In the genomic region with DNA sequence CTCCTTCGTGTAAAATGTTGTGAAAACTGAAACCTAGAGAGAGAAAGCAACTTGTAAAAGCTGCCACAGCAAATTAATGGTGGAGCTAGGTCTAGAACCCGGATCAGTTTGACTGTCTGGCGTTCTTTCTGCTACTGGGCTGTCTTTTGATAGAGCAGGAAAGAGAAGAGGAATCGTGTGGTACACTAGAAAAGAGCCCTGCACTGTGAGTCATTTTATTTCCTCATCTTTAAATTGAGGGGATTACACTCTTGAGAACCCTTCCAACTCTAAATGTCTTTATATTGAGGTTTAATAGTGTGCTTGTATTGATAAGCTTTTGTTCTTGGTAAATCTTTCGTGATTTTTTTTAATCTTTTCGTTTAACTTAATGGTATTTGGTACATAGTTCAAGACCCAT, we compare ENCODE assay signal across 1 cellular context.
TF ChIP-seq lines count a peak whose summit lies in the region.

No MANE protein-coding gene starts in this region.

TF ChIP-seq in HEK293, 187 proteins besides CTCF, POLR2A, EP300 and RAD21 (continued from another document):
- TF ChIP-seq, protein P1, sequence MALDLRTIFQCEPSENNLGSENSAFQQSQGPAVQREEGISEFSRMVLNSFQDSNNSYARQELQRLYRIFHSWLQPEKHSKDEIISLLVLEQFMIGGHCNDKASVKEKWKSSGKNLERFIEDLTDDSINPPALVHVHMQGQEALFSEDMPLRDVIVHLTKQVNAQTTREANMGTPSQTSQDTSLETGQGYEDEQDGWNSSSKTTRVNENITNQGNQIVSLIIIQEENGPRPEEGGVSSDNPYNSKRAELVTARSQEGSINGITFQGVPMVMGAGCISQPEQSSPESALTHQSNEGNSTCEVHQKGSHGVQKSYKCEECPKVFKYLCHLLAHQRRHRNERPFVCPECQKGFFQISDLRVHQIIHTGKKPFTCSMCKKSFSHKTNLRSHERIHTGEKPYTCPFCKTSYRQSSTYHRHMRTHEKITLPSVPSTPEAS (tag by site-specific recombination; IDR thresholded peaks at IDR 0.05), result no peak
- TF ChIP-seq GLI2 (tag by site-specific recombination; IDR thresholded peaks at IDR 0.05; ENCODE audit: borderline replicate concordance, low read depth) (no peak), ZNF202 (tag by site-specific recombination; IDR thresholded peaks at IDR 0.05; ENCODE audit: borderline replicate concordance) (no peak), ZNF529 (tag by site-specific recombination; IDR thresholded peaks at IDR 0.05; ENCODE audit: insufficient replicate concordance) (no peak), SALL2 (tag by site-specific recombination; IDR thresholded peaks at IDR 0.05; ENCODE audit: borderline replicate concordance) (no peak), ZNF600 (tag by site-specific recombination; IDR thresholded peaks at IDR 0.05) (no peak)
- TF ChIP-seq, protein P2, sequence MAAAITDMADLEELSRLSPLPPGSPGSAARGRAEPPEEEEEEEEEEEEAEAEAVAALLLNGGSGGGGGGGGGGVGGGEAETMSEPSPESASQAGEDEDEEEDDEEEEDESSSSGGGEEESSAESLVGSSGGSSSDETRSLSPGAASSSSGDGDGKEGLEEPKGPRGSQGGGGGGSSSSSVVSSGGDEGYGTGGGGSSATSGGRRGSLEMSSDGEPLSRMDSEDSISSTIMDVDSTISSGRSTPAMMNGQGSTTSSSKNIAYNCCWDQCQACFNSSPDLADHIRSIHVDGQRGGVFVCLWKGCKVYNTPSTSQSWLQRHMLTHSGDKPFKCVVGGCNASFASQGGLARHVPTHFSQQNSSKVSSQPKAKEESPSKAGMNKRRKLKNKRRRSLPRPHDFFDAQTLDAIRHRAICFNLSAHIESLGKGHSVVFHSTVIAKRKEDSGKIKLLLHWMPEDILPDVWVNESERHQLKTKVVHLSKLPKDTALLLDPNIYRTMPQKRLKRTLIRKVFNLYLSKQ (tag by site-specific recombination; IDR thresholded peaks at IDR 0.05; ENCODE audit: borderline replicate concordance), result no peak
- TF ChIP-seq, protein P3, sequence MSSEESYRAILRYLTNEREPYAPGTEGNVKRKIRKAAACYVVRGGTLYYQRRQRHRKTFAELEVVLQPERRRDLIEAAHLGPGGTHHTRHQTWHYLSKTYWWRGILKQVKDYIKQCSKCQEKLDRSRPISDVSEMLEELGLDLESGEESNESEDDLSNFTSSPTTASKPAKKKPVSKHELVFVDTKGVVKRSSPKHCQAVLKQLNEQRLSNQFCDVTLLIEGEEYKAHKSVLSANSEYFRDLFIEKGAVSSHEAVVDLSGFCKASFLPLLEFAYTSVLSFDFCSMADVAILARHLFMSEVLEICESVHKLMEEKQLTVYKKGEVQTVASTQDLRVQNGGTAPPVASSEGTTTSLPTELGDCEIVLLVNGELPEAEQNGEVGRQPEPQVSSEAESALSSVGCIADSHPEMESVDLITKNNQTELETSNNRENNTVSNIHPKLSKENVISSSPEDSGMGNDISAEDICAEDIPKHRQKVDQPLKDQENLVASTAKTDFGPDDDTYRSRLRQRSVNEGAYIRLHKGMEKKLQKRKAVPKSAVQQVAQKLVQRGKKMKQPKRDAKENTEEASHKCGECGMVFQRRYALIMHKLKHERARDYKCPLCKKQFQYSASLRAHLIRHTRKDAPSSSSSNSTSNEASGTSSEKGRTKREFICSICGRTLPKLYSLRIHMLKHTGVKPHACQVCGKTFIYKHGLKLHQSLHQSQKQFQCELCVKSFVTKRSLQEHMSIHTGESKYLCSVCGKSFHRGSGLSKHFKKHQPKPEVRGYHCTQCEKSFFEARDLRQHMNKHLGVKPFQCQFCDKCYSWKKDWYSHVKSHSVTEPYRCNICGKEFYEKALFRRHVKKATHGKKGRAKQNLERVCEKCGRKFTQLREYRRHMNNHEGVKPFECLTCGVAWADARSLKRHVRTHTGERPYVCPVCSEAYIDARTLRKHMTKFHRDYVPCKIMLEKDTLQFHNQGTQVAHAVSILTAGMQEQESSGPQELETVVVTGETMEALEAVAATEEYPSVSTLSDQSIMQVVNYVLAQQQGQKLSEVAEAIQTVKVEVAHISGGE (tag by site-specific recombination; conservative IDR thresholded peaks at IDR 0.05; ENCODE audit: low read depth), result no peak
- TF ChIP-seq, protein P4, sequence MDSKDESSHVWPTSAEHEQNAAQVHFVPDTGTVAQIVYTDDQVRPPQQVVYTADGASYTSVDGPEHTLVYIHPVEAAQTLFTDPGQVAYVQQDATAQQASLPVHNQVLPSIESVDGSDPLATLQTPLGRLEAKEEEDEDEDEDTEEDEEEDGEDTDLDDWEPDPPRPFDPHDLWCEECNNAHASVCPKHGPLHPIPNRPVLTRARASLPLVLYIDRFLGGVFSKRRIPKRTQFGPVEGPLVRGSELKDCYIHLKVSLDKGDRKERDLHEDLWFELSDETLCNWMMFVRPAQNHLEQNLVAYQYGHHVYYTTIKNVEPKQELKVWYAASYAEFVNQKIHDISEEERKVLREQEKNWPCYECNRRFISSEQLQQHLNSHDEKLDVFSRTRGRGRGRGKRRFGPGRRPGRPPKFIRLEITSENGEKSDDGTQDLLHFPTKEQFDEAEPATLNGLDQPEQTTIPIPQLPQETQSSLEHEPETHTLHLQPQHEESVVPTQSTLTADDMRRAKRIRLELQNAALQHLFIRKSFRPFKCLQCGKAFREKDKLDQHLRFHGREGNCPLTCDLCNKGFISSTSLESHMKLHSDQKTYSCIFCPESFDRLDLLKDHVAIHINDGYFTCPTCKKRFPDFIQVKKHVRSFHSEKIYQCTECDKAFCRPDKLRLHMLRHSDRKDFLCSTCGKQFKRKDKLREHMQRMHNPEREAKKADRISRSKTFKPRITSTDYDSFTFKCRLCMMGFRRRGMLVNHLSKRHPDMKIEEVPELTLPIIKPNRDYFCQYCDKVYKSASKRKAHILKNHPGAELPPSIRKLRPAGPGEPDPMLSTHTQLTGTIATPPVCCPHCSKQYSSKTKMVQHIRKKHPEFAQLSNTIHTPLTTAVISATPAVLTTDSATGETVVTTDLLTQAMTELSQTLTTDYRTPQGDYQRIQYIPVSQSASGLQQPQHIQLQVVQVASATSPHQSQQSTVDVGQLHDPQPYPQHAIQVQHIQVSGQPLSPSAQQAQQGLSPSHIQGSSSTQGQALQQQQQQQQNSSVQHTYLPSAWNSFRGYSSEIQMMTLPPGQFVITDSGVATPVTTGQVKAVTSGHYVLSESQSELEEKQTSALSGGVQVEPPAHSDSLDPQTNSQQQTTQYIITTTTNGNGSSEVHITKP (tag by site-specific recombination; IDR thresholded peaks at IDR 0.05), result 0 out of 2 replicates have a peak, but pooled peaks have one; percentile 35
- TF ChIP-seq, protein P5, sequence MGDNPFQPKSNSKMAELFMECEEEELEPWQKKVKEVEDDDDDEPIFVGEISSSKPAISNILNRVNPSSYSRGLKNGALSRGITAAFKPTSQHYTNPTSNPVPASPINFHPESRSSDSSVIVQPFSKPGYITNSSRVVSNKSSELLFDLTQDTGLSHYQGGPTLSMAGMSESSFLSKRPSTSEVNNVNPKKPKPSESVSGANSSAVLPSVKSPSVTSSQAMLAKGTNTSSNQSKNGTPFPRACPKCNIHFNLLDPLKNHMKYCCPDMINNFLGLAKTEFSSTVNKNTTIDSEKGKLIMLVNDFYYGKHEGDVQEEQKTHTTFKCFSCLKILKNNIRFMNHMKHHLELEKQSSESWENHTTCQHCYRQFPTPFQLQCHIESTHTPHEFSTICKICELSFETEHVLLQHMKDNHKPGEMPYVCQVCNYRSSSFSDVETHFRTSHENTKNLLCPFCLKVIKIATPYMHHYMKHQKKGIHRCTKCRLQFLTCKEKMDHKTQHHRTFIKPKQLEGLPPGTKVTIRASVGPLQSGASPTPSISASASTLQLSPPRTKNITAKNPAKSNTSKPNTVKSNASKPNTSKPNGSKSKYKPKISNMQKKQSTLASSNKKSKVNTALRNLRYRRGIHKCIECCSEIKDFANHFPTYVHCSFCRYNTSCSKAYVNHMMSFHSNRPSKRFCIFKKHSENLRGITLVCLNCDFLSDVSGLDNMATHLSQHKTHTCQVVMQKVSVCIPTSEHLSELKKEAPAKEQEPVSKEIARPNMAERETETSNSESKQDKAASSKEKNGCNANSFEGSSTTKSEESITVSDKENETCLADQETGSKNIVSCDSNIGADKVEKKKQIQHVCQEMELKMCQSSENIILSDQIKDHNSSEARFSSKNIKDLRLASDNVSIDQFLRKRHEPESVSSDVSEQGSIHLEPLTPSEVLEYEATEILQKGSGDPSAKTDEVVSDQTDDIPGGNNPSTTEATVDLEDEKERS (tag by site-specific recombination; IDR thresholded peaks at IDR 0.05), result no peak
